ENCODE assay signal across 15 cellular contexts in the genomic region with DNA sequence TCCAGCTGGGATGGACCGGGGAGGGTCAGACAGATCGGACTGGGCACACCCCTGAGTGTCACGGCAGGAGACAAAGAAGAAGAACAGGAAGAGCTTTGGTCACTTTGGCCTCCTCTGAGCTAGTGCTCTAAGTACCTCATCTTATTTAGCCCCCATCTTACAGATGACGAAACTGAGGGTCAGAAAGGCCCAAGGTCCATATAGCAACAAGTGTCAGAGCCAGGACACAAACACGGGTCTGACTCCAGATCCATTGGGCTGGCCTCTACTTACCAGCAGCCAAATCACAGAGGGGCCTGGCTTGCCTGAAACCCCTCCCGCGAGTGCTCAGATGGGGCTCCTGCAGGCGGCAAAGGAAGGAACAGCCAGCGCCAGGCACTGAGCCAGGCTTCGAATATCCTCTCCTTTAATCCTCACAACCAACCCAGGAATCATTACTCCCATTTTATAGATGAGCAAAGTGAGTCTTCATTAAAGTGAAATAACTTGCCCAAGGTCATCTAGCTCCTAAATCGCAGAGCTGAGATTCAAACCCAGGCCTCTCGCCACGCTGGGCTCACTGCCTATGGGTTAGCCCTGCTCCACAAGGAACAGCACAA. TPM values are rescaled to one million over a fixed set of nuclear protein-coding genes. Genes with fewer than 3 reads are reported as not detected.
DNase-seq lines count a peak whose midpoint lies in the region; ATAC-seq, FAIRE-seq and TF ChIP-seq lines count a peak whose summit lies in the region.
"Had no signal": no experiment of that assay in that cellular context is flagged by ENCODE, and none has a peak within 500 bp of the region (broad histone marks: within the 10 kb centered on the region; RNA-seq: fewer than 3 reads in every experiment).

No MANE protein-coding gene starts in this region.

- H4K20me1 ChIP-seq in OCI-LY7 (ENCODE audit: insufficient read depth, low read length): no peaks in the 10 kb centered on the region
- no peaks in the 10 kb centered on the region for H4K20me1 ChIP-seq in H1 (replicated peaks in 1 of 2; ENCODE audit: control insufficient read depth in 1 of 2, insufficient read depth in 2 of 2, low read length in 2 of 2)

- H3K4me1 ChIP-seq in OCI-LY7 (ENCODE audit: insufficient read depth, low read length, poor library complexity, severe bottlenecking) (peaks cover 54% of the 10 kb centered on the region), H1 (replicated peaks in 1 of 4; ENCODE audit: control insufficient read depth in 3 of 4, insufficient read depth in 4 of 4, low read length in 3 of 4) (peaks cover 0 to 16% (median 3%) of the 10 kb centered on the region in 4 experiments; a peak in 6 of 7 replicates)

- peak overlapping the region; percentile 64 for H3K4me3 Mint-ChIP-seq in stimulated activated naive CD8-positive, alpha-beta T cell treated with anti-CD3 and anti-CD28 coated beads, Interleukin-15, Interleukin-2, amounts not matched to agents 100 ng/mL and 50 ng/mL, for 24 hours
- peak overlapping the region; percentile 60 for H3K4me3 Mint-ChIP-seq in type B pancreatic cell

- H3K27ac Mint-ChIP-seq in stimulated activated naive CD8-positive, alpha-beta T cell treated with anti-CD3 and anti-CD28 coated beads, Interleukin-15, Interleukin-2, amounts not matched to agents 100 ng/mL and 50 ng/mL, for 24 hours: peak overlapping the region; percentile 77
- H3K27ac Mint-ChIP-seq in type B pancreatic cell: peak overlapping the region; percentile 4
- H3K27ac Mint-ChIP-seq: activated B cell treated with CpG ODN at 0.5 μM for 24 hours had no signal

- no peak for TF ChIP-seq RAD21 in H1 (IDR thresholded peaks at IDR 0.05 in 1 of 2, conservative IDR thresholded peaks at IDR 0.05 in 1 of 2; ENCODE audit: low read depth in 2 of 2, low read length in 2 of 2)

- no peaks in the 10 kb centered on the region for H3K79me1 ChIP-seq in H1 (ENCODE audit: low read depth, low read length)

- H4K5ac ChIP-seq in H1 (ENCODE audit: insufficient read length, low read depth, low read length): no peak overlapping the region

- peak overlapping the region; percentile 14 for H3K4me3 ChIP-seq in OCI-LY7 (ENCODE audit: low read depth, low read length, poor library complexity, severe bottlenecking)
- H3K4me3 ChIP-seq in H1 (ENCODE audit: extremely low read depth in 1 of 4, insufficient read depth in 2 of 4, low read depth in 3 of 4, low read length in 4 of 4): no peak overlapping the region
- H3K4me3 ChIP-seq: left lung, tibial artery had no signal

- no peaks in the 10 kb centered on the region for H3K36me3 Mint-ChIP-seq in stimulated activated naive CD8-positive, alpha-beta T cell treated with anti-CD3 and anti-CD28 coated beads, Interleukin-15, Interleukin-2, amounts not matched to agents 100 ng/mL and 50 ng/mL, for 24 hours (ENCODE audit: low read depth)
- H3K36me3 Mint-ChIP-seq in type B pancreatic cell: no peaks in the 10 kb centered on the region
- H3K36me3 Mint-ChIP-seq: naive B cell had no signal

- peaks cover 61% of the 10 kb centered on the region for H3K4me1 Mint-ChIP-seq in stimulated activated naive CD8-positive, alpha-beta T cell treated with anti-CD3 and anti-CD28 coated beads, Interleukin-15, Interleukin-2, amounts not matched to agents 100 ng/mL and 50 ng/mL, for 24 hours (ENCODE audit: low read depth)
- peaks cover 61% of the 10 kb centered on the region for H3K4me1 Mint-ChIP-seq in type B pancreatic cell (ENCODE audit: unreplicated experiment)

- no peaks in the 10 kb centered on the region for H3K9me3 ChIP-seq in OCI-LY7 (ENCODE audit: low read length)
- H3K9me3 ChIP-seq in H1 (ENCODE audit: insufficient read depth in 2 of 2, low read depth in 1 of 2, low read length in 1 of 2): no peaks in the 10 kb centered on the region
- H3K9me3 ChIP-seq: left lung, tibial artery had no signal

- no peak overlapping the region for H3K23ac ChIP-seq in H1 (ENCODE audit: insufficient read length)

- H2BK5ac ChIP-seq in H1 (ENCODE audit: low read depth, low read length): no peak overlapping the region

- DNase-seq in stimulated activated naive CD8-positive, alpha-beta T cell treated with anti-CD3 and anti-CD28 coated beads, Interleukin-15, Interleukin-2, amounts not matched to agents 100 U/mL and 50 U/mL, for 24 hours: no peak
- DNase-seq in OCI-LY7 (ENCODE audit: low spot score): no peak
- no peak for DNase-seq in H1 (ENCODE audit: low read depth in 1 of 2, low spot score in 2 of 2)
- DNase-seq in type B pancreatic cell (ENCODE audit: extremely low spot score, unreplicated experiment): no peak
- no peak for DNase-seq in middle frontal gyrus (ENCODE audit: extremely low spot score, low spot score)
- DNase-seq in ecto neural progenitor cell (ENCODE audit: low spot score): no peak
- DNase-seq: activated B cell treated with CpG ODN at 0.5 μM for 24 hours; left lung; NCI-H2029 treated with DMSO at 0.1 percent for 48 hours; NK-92 treated with Interleukin-12 subunit alpha and Interleukin-12 subunit beta, amount 100 ng/mL, for 24 hours; tibial artery had no signal

- no peak overlapping the region for H3K9ac ChIP-seq in H1 (replicated peaks in 1 of 4; ENCODE audit: extremely low read depth in 1 of 4, low read depth in 3 of 4, low read length in 3 of 4)

- H3K56ac ChIP-seq in H1 (replicated peaks; ENCODE audit: insufficient read length, low read depth, low read length): no peak overlapping the region

- H3K9me2 ChIP-seq in OCI-LY7 (ENCODE audit: insufficient read depth, low read length): no peaks in the 10 kb centered on the region

- no peak for FAIRE-seq in H1 (lab: Jason Lieb, UNC)

- no peak overlapping the region for H2BK20ac ChIP-seq in H1 (ENCODE audit: low read length)

- H3K23me2 ChIP-seq in H1 (ENCODE audit: low read depth, low read length): no peaks in the 10 kb centered on the region

- H4K8ac ChIP-seq in H1 (ENCODE audit: extremely low read depth, insufficient read depth, low read length): no peak overlapping the region

- TF ChIP-seq EP300 in H1 (IDR thresholded peaks at IDR 0.05; ENCODE audit: borderline replicate concordance in 1 of 2, low read depth in 2 of 2, low read length in 2 of 2): no peak

- H3K36me3 ChIP-seq in OCI-LY7 (ENCODE audit: insufficient read depth, low read length) (no peaks in the 10 kb centered on the region), H1 (ENCODE audit: control insufficient read depth in 2 of 4, insufficient read depth in 4 of 4, low read length in 3 of 4) (no peaks in the 10 kb centered on the region)

- no peaks in the 10 kb centered on the region; a peak in 1 of 7 replicates for H3K27me3 ChIP-seq in H1 (replicated peaks in 1 of 4; ENCODE audit: control insufficient read depth in 3 of 4, extremely low read depth in 1 of 4, insufficient read depth in 3 of 4, low read length in 3 of 4)
- H3K27me3 ChIP-seq: left lung, tibial artery had no signal

- peaks cover 22% of the 10 kb centered on the region for H3K27me3 Mint-ChIP-seq in stimulated activated naive CD8-positive, alpha-beta T cell treated with anti-CD3 and anti-CD28 coated beads, Interleukin-15, Interleukin-2, amounts not matched to agents 100 ng/mL and 50 ng/mL, for 24 hours
- no peaks in the 10 kb centered on the region for H3K27me3 Mint-ChIP-seq in type B pancreatic cell

- H2BK12ac ChIP-seq in H1 (ENCODE audit: low read depth, low read length): no peak overlapping the region

- WGBS in H1 (ENCODE audit: extremely low coverage in 1 of 2, insufficient coverage in 1 of 2, insufficient read length in 1 of 2, insufficient replicate concordance in 2 of 2, low coverage in 1 of 2, low lambda C conversion rate in 2 of 2, missing lambda C conversion rate in 1 of 2), 2 experiments: 85% methylated on average over 13 of the region's 13 CpGs; no CpG with 5 or more reads in 1 of the 2 experiments

- no TSS peak for BruUV-seq in OCI-LY7 (replicated peaks; lab: Mats Ljungman, UMichigan)

- H3K4ac ChIP-seq in H1 (replicated peaks; ENCODE audit: insufficient read length, low read depth, low read length): no peak overlapping the region

- no peak overlapping the region for H2BK120ac ChIP-seq in H1 (replicated peaks; ENCODE audit: low read depth, low read length)

- no peak overlapping the region for H3K18ac ChIP-seq in H1 (ENCODE audit: extremely low read depth, low read length)

- peak overlapping the region; percentile 92; the same call in 1 of the 2 replicates for H2BK15ac ChIP-seq in H1 (ENCODE audit: low read length)

- no peaks in the 10 kb centered on the region for H3K79me2 ChIP-seq in OCI-LY7 (ENCODE audit: insufficient read depth, low read depth, low read length)
- no peaks in the 10 kb centered on the region for H3K79me2 ChIP-seq in H1 (ENCODE audit: control insufficient read depth in 1 of 2, insufficient read depth in 2 of 2, low read length in 2 of 2)

- no peak for TF ChIP-seq POLR2A in H1 (IDR thresholded peaks at IDR 0.05; ENCODE audit: control extremely low read depth in 1 of 2, low read depth in 2 of 2, low read length in 2 of 2)

- CTCF ChIA-PET in OCI-LY7 (lab: Charles Lee; ENCODE audit: unreplicated experiment) (no interaction called here), H1 (lab: Charles Lee; ENCODE audit: partially characterized antibody) (interaction anchor here (0.8 to 1.4 kb wide), 6 partner anchors 12 to 24 kb away, joined by 3 to 5 read pairs (median 4); no protein-coding TSS in a partner anchor)

- POLR2A ChIA-PET in OCI-LY7 (lab: Charles Lee) (interaction anchor here (0.6 to 1.5 kb wide), 5 partner anchors 14 to 1259 kb away, joined by 3 to 5 read pairs (median 4); no protein-coding TSS in a partner anchor), H1 (lab: Charles Lee; ENCODE audit: partially characterized antibody) (interaction anchor here (1.0 kb wide), 1 partner anchor 48 kb away, joined by 3 read pairs; no protein-coding TSS in a partner anchor)

- peak overlapping the region; percentile 67 for H3K27ac ChIP-seq in OCI-LY7 (ENCODE audit: low read depth, low read length, poor library complexity, severe bottlenecking)
- H3K27ac ChIP-seq in H1 (ENCODE audit: low read depth, low read length): no peak overlapping the region
- H3K27ac ChIP-seq: left lung, tibial artery had no signal

- no peak overlapping the region for H4K91ac ChIP-seq in H1 (replicated peaks; ENCODE audit: insufficient read length, low read length)

- TF ChIP-seq CTCF in OCI-LY7 (conservative IDR thresholded peaks at IDR 0.05; ENCODE audit: low read length) (no peak), H1 (IDR thresholded peaks at IDR 0.05; ENCODE audit: control extremely low read depth in 1 of 3, insufficient read depth in 1 of 3, low read depth in 1 of 3, low read length in 3 of 3) (no peak), type B pancreatic cell (conservative IDR thresholded peaks at IDR 0.05) (no peak)

- H2AK5ac ChIP-seq in H1 (ENCODE audit: low read depth, low read length): no peak overlapping the region

- intact Hi-C loops in OCI-LY7 (cut with micrococcal nuclease; ENCODE audit: unreplicated experiment): no loop called here

- no peak for ATAC-seq in stimulated activated naive CD8-positive, alpha-beta T cell treated with anti-CD3 and anti-CD28 coated beads, Interleukin-15, Interleukin-2, amounts not matched to agents 100 U/mL and 50 U/mL, for 24 hours
- ATAC-seq in HG03439 (IDR thresholded peaks at IDR 0.05; ENCODE audit: unreplicated experiment): no peak

- no peaks in the 10 kb centered on the region for H3K9me3 Mint-ChIP-seq in stimulated activated naive CD8-positive, alpha-beta T cell treated with anti-CD3 and anti-CD28 coated beads, Interleukin-15, Interleukin-2, amounts not matched to agents 100 ng/mL and 50 ng/mL, for 24 hours
- H3K9me3 Mint-ChIP-seq in type B pancreatic cell: no peaks in the 10 kb centered on the region
- H3K9me3 Mint-ChIP-seq: activated B cell treated with CpG ODN at 0.5 μM for 24 hours; activated T-helper 2 cell treated with anti-CD3 and anti-CD28 coated beads, Interferon-gamma antibody, Interleukin-2, Interleukin-4, amounts not matched to agents 10 μg/mL and 5 μg/mL and 100 μg/mL, durations not matched to agents 14 hours and 24 hours and 36 hours; naive B cell had no signal

- H2AFZ ChIP-seq in OCI-LY7 (ENCODE audit: low read length) (peak overlapping the region; percentile 41; the same call in 1 of the 2 replicates), H1 (ENCODE audit: low read length) (no peak overlapping the region)

- H3K14ac ChIP-seq in H1 (ENCODE audit: insufficient read length): no peak overlapping the region

- peak overlapping the region; percentile 62 for H3K4me2 ChIP-seq in OCI-LY7 (ENCODE audit: low read length)
- H3K4me2 ChIP-seq in H1 (ENCODE audit: insufficient read depth in 1 of 2, low read depth in 2 of 2, low read length in 2 of 2): no peak overlapping the region

RNA-seq across cellular contexts. Expression of a gene that starts 25.7 kb away (rescaled TPM):
- total RNA-seq in OCI-LY7 (2014; rRNA removed; shearing (Covaris generic)): 5.6 and 9.9 TPM in 2 replicates
- 28.1 and 28.3 TPM in 2 replicates for total RNA-seq in OCI-LY7 (2022)
- 77.4 and 77.6 TPM in 2 replicates for total RNA-seq in H1 (2021; fragmentation: NEBNext Ultra II Directional; extraction: Animal tissue kit (Norgen Biotek cat#: 25700))
- 43.0 and 67.3 TPM in 2 replicates for polyA plus RNA-seq in H1 (2011; rRNA removed)
- polyA plus RNA-seq in H1 (2011; cell fraction: cytosol; rRNA removed): 36.6 TPM
- 58.6 TPM for polyA plus RNA-seq in H1 (2011; cell fraction: nucleus; rRNA removed)
- 72.8 to 99.4 TPM (median 83.9 TPM) in 4 replicates for polyA plus RNA-seq in H1 (2012, experiment 1 of 2)
- polyA plus RNA-seq in H1 (2012, experiment 2 of 2): 89.8 TPM
- 103 TPM for polyA plus RNA-seq in H1 (2013, experiment 1 of 2)
- polyA plus RNA-seq in H1 (2013, experiment 2 of 2): 109 TPM
- polyA minus RNA-seq in H1 (2011; rRNA and poly(A)+ RNA removed): 25.4 and 44.6 TPM in 2 replicates
- polyA minus RNA-seq in H1 (2011; cell fraction: cytosol; rRNA and poly(A)+ RNA removed): 47.6 TPM
- polyA minus RNA-seq in H1 (2011; cell fraction: nucleus; rRNA and poly(A)+ RNA removed): 23.2 TPM
- 39.8 and 68.7 TPM in 2 replicates for total RNA-seq in type B pancreatic cell (ENCODE audit: low replicate concordance)

RNA-seq across cellular contexts. Expression of a gene that starts 45.4 kb away (rescaled TPM):
- total RNA-seq in OCI-LY7 (2014; rRNA removed; shearing (Covaris generic)): 33.6 and 35.3 TPM in 2 replicates
- total RNA-seq in OCI-LY7 (2022): 43.4 and 51.2 TPM in 2 replicates
- 20.8 and 23.1 TPM in 2 replicates for total RNA-seq in H1 (2021; fragmentation: NEBNext Ultra II Directional; extraction: Animal tissue kit (Norgen Biotek cat#: 25700))
- polyA plus RNA-seq in H1 (2011; rRNA removed): 23.1 and 39.9 TPM in 2 replicates
- 25.9 TPM for polyA plus RNA-seq in H1 (2011; cell fraction: cytosol; rRNA removed)
- 27.3 TPM for polyA plus RNA-seq in H1 (2011; cell fraction: nucleus; rRNA removed)
- 20.5 to 26.2 TPM (median 22.8 TPM) in 4 replicates for polyA plus RNA-seq in H1 (2012, experiment 1 of 2)
- polyA plus RNA-seq in H1 (2012, experiment 2 of 2): 21.2 TPM
- polyA plus RNA-seq in H1 (2013, experiment 1 of 2): 17.5 TPM
- 15.3 TPM for polyA plus RNA-seq in H1 (2013, experiment 2 of 2)
- 23.2 and 27.4 TPM in 2 replicates for polyA minus RNA-seq in H1 (2011; rRNA and poly(A)+ RNA removed)
- polyA minus RNA-seq in H1 (2011; cell fraction: cytosol; rRNA and poly(A)+ RNA removed): 10.6 TPM
- polyA minus RNA-seq in H1 (2011; cell fraction: nucleus; rRNA and poly(A)+ RNA removed): 16.7 TPM
- total RNA-seq in type B pancreatic cell (ENCODE audit: low replicate concordance): 73.5 and 74.5 TPM in 2 replicates
